Comparison of ENCODE assay signal across 1 cellular context in the genomic region with DNA sequence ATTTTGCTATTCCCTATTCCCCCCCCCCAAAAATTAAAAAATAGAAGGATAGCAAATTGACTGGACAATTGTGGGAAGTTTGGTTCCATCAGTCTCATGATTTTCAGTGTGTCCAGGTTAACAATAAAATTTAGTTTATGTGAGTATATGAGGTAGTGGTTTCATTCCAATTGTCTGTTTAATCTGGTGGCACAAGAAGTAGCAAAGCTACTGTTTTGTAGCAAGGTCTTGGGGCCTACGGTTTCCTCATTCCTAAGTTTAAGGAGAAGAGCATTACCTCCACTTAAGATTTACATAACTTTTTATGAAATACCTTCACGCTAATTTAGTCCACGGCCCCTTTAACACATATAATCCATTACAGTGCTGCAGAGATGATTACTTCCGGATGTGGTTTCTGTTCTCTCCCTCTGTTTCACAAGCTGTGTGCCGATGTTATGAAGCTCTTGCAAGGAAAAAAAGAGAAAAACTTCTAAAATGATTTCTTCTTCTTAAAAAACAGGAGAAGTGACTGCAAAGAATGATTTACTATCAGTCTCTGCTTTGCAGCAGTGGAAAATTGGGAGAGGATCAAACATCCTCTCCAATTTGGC.
A peak's percentile ranks its signal among the peaks of the same experiment; 100 is the strongest.
TF ChIP-seq lines count a peak whose summit lies in the region.

No MANE protein-coding gene starts in this region.

TF ChIP-seq in HEK293, 187 proteins besides CTCF, POLR2A, EP300 and RAD21 (continued from another document):
- TF ChIP-seq ZNF341 (tag by site-specific recombination; IDR thresholded peaks at IDR 0.05; ENCODE audit: low read depth) (peak; percentile 48; the same call in 1 of the 2 replicates), ZNF785 (tag by site-specific recombination; IDR thresholded peaks at IDR 0.05) (no peak), RBAK (tag by site-specific recombination; IDR thresholded peaks at IDR 0.05) (no peak), ZNF529 (tag by site-specific recombination; IDR thresholded peaks at IDR 0.05; ENCODE audit: insufficient replicate concordance) (no peak), ZEB2 (tag by site-specific recombination; IDR thresholded peaks at IDR 0.05) (no peak), ZNF660 (tag by site-specific recombination; IDR thresholded peaks at IDR 0.05) (no peak), ZNF324 (tag by site-specific recombination; IDR thresholded peaks at IDR 0.05) (no peak), MEIS1 (CRISPR knock-in tag; IDR thresholded peaks at IDR 0.05; ENCODE audit: borderline replicate concordance) (no peak), WT1 (tag by site-specific recombination; IDR thresholded peaks at IDR 0.05) (no peak), ZNF629 (tag by site-specific recombination; IDR thresholded peaks at IDR 0.05) (0 out of 2 replicates have a peak, but pooled peaks have one; percentile 22), ZNF24 (tag by site-specific recombination; IDR thresholded peaks at IDR 0.05) (no peak), ZNF302 (tag by site-specific recombination; IDR thresholded peaks at IDR 0.05; ENCODE audit: low read depth) (no peak), ZNF664 (tag by site-specific recombination; IDR thresholded peaks at IDR 0.05) (peak; percentile 76), REPIN1 (tag by site-specific recombination; IDR thresholded peaks at IDR 0.05; ENCODE audit: low read depth) (no peak), ZNF335 (tag by site-specific recombination; conservative IDR thresholded peaks at IDR 0.05) (no peak), SCRT2 (tag by site-specific recombination; IDR thresholded peaks at IDR 0.05) (no peak), ZNF274 (IDR thresholded peaks at IDR 0.05; ENCODE audit: low read length) (no peak), ZNF274 (tag by site-specific recombination; IDR thresholded peaks at IDR 0.05; ENCODE audit: borderline replicate concordance) (no peak), ZBTB17 (tag by site-specific recombination; IDR thresholded peaks at IDR 0.05) (peak; percentile 32; the same call in 1 of the 2 replicates), ZNF221 (tag by site-specific recombination; IDR thresholded peaks at IDR 0.05; ENCODE audit: borderline replicate concordance) (no peak), ZNF433 (tag by site-specific recombination; IDR thresholded peaks at IDR 0.05; ENCODE audit: low read depth) (no peak), ZNF121 (tag by site-specific recombination; IDR thresholded peaks at IDR 0.05) (no peak), ZNF510 (tag by site-specific recombination; IDR thresholded peaks at IDR 0.05; ENCODE audit: insufficient replicate concordance) (no peak), ZFP41 (tag by site-specific recombination; IDR thresholded peaks at IDR 0.05; ENCODE audit: borderline replicate concordance) (no peak), YY1 (tag by site-specific recombination; IDR thresholded peaks at IDR 0.05) (no peak)
- TF ChIP-seq, protein P1, sequence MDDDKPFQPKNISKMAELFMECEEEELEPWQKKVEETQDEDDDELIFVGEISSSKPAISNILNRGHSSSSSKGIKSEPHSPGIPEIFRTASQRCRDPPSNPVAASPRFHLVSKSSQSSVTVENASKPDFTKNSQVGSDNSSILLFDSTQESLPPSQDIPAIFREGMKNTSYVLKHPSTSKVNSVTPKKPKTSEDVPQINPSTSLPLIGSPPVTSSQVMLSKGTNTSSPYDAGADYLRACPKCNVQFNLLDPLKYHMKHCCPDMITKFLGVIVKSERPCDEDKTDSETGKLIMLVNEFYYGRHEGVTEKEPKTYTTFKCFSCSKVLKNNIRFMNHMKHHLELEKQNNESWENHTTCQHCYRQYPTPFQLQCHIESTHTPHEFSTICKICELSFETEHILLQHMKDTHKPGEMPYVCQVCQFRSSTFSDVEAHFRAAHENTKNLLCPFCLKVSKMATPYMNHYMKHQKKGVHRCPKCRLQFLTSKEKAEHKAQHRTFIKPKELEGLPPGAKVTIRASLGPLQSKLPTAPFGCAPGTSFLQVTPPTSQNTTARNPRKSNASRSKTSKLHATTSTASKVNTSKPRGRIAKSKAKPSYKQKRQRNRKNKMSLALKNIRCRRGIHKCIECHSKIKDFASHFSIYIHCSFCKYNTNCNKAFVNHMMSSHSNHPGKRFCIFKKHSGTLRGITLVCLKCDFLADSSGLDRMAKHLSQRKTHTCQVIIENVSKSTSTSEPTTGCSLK (tag by site-specific recombination; IDR thresholded peaks at IDR 0.05), result no peak
- TF ChIP-seq, protein P2, sequence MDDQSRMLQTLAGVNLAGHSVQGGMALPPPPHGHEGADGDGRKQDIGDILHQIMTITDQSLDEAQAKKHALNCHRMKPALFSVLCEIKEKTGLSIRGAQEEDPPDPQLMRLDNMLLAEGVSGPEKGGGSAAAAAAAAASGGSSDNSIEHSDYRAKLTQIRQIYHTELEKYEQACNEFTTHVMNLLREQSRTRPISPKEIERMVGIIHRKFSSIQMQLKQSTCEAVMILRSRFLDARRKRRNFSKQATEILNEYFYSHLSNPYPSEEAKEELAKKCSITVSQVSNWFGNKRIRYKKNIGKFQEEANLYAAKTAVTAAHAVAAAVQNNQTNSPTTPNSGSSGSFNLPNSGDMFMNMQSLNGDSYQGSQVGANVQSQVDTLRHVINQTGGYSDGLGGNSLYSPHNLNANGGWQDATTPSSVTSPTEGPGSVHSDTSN (CRISPR knock-in tag; IDR thresholded peaks at IDR 0.05), result no peak
- TF ChIP-seq, protein P3, sequence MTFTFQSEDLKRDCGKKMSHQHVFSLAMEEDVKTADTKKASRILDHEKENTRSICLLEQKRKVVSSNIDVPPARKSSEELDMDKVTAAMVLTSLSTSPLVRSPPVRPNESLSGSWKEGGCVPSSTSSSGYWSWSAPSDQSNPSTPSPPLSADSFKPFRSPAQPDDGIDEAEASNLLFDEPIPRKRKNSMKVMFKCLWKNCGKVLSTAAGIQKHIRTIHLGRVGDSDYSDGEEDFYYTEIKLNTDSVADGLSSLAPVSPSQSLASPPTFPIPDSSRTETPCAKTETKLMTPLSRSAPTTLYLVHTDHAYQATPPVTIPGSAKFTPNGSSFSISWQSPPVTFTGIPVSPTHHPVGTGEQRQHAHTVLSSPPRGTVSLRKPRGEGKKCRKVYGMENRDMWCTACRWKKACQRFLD (tag by site-specific recombination; IDR thresholded peaks at IDR 0.05), result no peak
- TF ChIP-seq, protein P4, sequence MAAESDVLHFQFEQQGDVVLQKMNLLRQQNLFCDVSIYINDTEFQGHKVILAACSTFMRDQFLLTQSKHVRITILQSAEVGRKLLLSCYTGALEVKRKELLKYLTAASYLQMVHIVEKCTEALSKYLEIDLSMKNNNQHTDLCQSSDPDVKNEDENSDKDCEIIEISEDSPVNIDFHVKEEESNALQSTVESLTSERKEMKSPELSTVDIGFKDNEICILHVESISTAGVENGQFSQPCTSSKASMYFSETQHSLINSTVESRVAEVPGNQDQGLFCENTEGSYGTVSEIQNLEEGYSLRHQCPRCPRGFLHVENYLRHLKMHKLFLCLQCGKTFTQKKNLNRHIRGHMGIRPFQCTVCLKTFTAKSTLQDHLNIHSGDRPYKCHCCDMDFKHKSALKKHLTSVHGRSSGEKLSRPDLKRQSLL (tag by site-specific recombination; IDR thresholded peaks at IDR 0.05), result no peak
- TF ChIP-seq, protein P5, sequence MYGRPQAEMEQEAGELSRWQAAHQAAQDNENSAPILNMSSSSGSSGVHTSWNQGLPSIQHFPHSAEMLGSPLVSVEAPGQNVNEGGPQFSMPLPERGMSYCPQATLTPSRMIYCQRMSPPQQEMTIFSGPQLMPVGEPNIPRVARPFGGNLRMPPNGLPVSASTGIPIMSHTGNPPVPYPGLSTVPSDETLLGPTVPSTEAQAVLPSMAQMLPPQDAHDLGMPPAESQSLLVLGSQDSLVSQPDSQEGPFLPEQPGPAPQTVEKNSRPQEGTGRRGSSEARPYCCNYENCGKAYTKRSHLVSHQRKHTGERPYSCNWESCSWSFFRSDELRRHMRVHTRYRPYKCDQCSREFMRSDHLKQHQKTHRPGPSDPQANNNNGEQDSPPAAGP (tag by site-specific recombination; IDR thresholded peaks at IDR 0.05), result no peak
- TF ChIP-seq, protein P6, sequence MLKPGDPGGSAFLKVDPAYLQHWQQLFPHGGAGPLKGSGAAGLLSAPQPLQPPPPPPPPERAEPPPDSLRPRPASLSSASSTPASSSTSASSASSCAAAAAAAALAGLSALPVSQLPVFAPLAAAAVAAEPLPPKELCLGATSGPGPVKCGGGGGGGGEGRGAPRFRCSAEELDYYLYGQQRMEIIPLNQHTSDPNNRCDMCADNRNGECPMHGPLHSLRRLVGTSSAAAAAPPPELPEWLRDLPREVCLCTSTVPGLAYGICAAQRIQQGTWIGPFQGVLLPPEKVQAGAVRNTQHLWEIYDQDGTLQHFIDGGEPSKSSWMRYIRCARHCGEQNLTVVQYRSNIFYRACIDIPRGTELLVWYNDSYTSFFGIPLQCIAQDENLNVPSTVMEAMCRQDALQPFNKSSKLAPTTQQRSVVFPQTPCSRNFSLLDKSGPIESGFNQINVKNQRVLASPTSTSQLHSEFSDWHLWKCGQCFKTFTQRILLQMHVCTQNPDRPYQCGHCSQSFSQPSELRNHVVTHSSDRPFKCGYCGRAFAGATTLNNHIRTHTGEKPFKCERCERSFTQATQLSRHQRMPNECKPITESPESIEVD (tag by site-specific recombination; IDR thresholded peaks at IDR 0.05), result peak; percentile 76
